In the genomic region with DNA sequence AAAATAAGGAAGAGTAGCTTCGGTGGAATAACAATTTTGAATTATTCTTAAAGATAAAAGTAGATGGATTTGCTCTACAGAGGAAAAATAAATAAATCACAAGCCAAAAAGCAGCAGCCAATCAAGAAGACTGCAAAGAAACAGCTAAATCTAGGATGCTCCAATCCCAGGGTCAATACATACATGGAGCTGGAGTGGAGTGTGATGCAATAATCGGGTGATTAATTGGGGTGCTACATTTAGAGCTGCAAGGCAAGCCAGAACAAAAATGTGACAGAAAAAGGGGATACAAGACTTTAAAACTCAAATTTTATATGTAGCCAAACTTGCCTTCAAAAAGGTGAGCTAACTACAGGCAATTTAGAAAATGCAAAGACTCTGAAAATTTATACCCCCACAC, we compare ENCODE assay signal across 30 cellular contexts.
DNase-seq lines count a peak whose midpoint lies in the region; ATAC-seq, FAIRE-seq and TF ChIP-seq lines count a peak whose summit lies in the region.
"Had no signal": no experiment of that assay in that cellular context is flagged by ENCODE, and none has a peak within 500 bp of the region (broad histone marks: within the 10 kb centered on the region; RNA-seq: fewer than 3 reads in every experiment).

No MANE protein-coding gene starts in this region.

- H3K4me1 ChIP-seq in H9 (ENCODE audit: insufficient read depth, low read length), result no peaks in the 10 kb centered on the region; the same call in 1 of the 2 replicates
- no peaks in the 10 kb centered on the region for H3K4me1 ChIP-seq in astrocyte (ENCODE audit: insufficient read depth, low read length)
- H3K4me1 ChIP-seq in iPS-20b (ENCODE audit: insufficient read depth, low read length), result 0 out of 2 replicates have a peak, but pooled peaks cover 4% of the 10 kb centered on the region
- no peaks in the 10 kb centered on the region for H3K4me1 ChIP-seq in mesenchymal stem cell (ENCODE audit: control insufficient read depth, insufficient read depth, low read depth, low read length)
- H3K4me1 ChIP-seq in tibial artery, result no peaks in the 10 kb centered on the region
- H3K4me1 ChIP-seq: BE2C, BLaER1 had no signal

- no peak overlapping the region for H3K4ac ChIP-seq in H9 (ENCODE audit: low read depth, low read length)
- no peak overlapping the region for H3K4ac ChIP-seq in mesenchymal stem cell (ENCODE audit: low read depth in 1 of 2, low read length in 2 of 2)

- H2BK12ac ChIP-seq in H9 (ENCODE audit: insufficient read length, low read depth, low read length), result no peak overlapping the region
- no peak overlapping the region for H2BK12ac ChIP-seq in mesenchymal stem cell (ENCODE audit: low read length in 2 of 2)

- H3K36me3 Mint-ChIP-seq in H9 (ENCODE audit: insufficient read depth in 1 of 3, low read depth in 3 of 3) (peaks cover 15 to 24% (median 16%) of the 10 kb centered on the region in 3 experiments), astrocyte (ENCODE audit: low read depth, unreplicated experiment) (peaks cover 4% of the 10 kb centered on the region), brain (peaks cover 50% of the 10 kb centered on the region)
- H3K36me3 Mint-ChIP-seq: CD4-positive, alpha-beta memory T cell; CD4-positive, CD25-positive, alpha-beta regulatory T cell; CD8-positive, alpha-beta memory T cell had no signal

- H3K79me2 ChIP-seq in H9 (ENCODE audit: insufficient read depth, low read length) (no peaks in the 10 kb centered on the region; the same call in 1 of the 2 replicates), astrocyte (ENCODE audit: insufficient read depth, low read length) (peaks cover 70% of the 10 kb centered on the region)

- H3K79me1 ChIP-seq in H9 (ENCODE audit: insufficient read depth, low read depth, low read length, poor library complexity, severe bottlenecking) (peaks cover 5% of the 10 kb centered on the region), mesenchymal stem cell (replicated peaks; ENCODE audit: low read length, poor library complexity, severe bottlenecking) (peaks cover 13% of the 10 kb centered on the region)

- DNase-seq in H9, result no peak
- no peak for DNase-seq in astrocyte (ENCODE audit: low read depth)
- no peak for DNase-seq in NCI-H1105 treated with DMSO at 0.1 percent for 48 hours (lab: John Stamatoyannopoulos, UW)
- no peak for DNase-seq in mesenchymal stem cell
- DNase-seq in tibial artery, result no peak
- DNase-seq: 8988T; ACHN; BE2C; C1 segment of cervical spinal cord; CD4-positive, alpha-beta memory T cell; CD4-positive, CD25-positive, alpha-beta regulatory T cell; CD8-positive, alpha-beta memory T cell; COR-L47; DMS 273 treated with DMSO at 0.1 percent for 48 hours; DMS153; DMS53; DMS79; DND-41; EL; GDM1 had no signal

- ATAC-seq in HG03469 (IDR thresholded peaks at IDR 0.05; ENCODE audit: unreplicated experiment), result no peak
- ATAC-seq: GM12878 had no signal

- no peak overlapping the region for H4K5ac ChIP-seq in H9 (ENCODE audit: insufficient read length, low read depth, low read length)

- H3K4me1 Mint-ChIP-seq in H9 (peaks cover 18% of the 10 kb centered on the region in 2 experiments), astrocyte (ENCODE audit: low read depth, unreplicated experiment) (peaks cover 6% of the 10 kb centered on the region), brain (peaks cover 33% of the 10 kb centered on the region)
- H3K4me1 Mint-ChIP-seq: CD4-positive, alpha-beta memory T cell; CD4-positive, CD25-positive, alpha-beta regulatory T cell; CD8-positive, alpha-beta memory T cell had no signal

- H2AFZ ChIP-seq in H9 (ENCODE audit: low read length) (no peak overlapping the region), astrocyte (ENCODE audit: low read depth, low read length) (no peak overlapping the region), mesenchymal stem cell (ENCODE audit: low read depth, low read length) (no peak overlapping the region)

- H3K27ac Mint-ChIP-seq in H9 (peak overlapping the region in 2 of 3 experiments; percentile 2 to 73; a peak in 2 of 7 replicates), astrocyte (ENCODE audit: unreplicated experiment) (no peak overlapping the region), brain (peak overlapping the region in 3 of 5 experiments; percentile 7 to 66 (median 30))
- H3K27ac Mint-ChIP-seq: CD14-positive monocyte; CD4-positive, alpha-beta memory T cell; CD4-positive, CD25-positive, alpha-beta regulatory T cell; CD8-positive, alpha-beta memory T cell had no signal

- H3K27me3 ChIP-seq in H9 (ENCODE audit: insufficient read depth, low read length) (no peaks in the 10 kb centered on the region), astrocyte (ENCODE audit: insufficient read depth, low read length) (no peaks in the 10 kb centered on the region), iPS-20b (ENCODE audit: insufficient read depth, low read length) (no peaks in the 10 kb centered on the region), mesenchymal stem cell (ENCODE audit: control insufficient read depth in 1 of 2, insufficient read depth in 1 of 2, low read length in 2 of 2) (no peaks in the 10 kb centered on the region), tibial artery (no peaks in the 10 kb centered on the region)
- H3K27me3 ChIP-seq: BE2C, BLaER1 had no signal

- peaks cover 3 to 8% of the 10 kb centered on the region in 2 experiments; a peak in 3 of 5 replicates for H3K9me3 Mint-ChIP-seq in H9
- H3K9me3 Mint-ChIP-seq in astrocyte (ENCODE audit: unreplicated experiment), result no peaks in the 10 kb centered on the region
- H3K9me3 Mint-ChIP-seq in brain, result peaks cover 8 to 21% (median 15%) of the 10 kb centered on the region in 5 experiments

- intact Hi-C loops in tibial artery (cut with DNase I; ENCODE audit: low total_unique reads), result no loop called here

- H3K14ac ChIP-seq in H9 (ENCODE audit: insufficient read depth, low read length), result no peak overlapping the region
- H3K14ac ChIP-seq in mesenchymal stem cell (ENCODE audit: low read length in 2 of 2), result no peak overlapping the region

- H4K8ac ChIP-seq in H9 (replicated peaks; ENCODE audit: insufficient read length, low read depth, low read length), result no peak overlapping the region
- no peak overlapping the region for H4K8ac ChIP-seq in mesenchymal stem cell (ENCODE audit: low read length)

- no peak overlapping the region for H2BK5ac ChIP-seq in H9 (ENCODE audit: insufficient read length, low read length)
- H2BK5ac ChIP-seq in mesenchymal stem cell (ENCODE audit: low read depth, low read length, poor library complexity, severe bottlenecking), result no peak overlapping the region

- no peak overlapping the region for H2BK120ac ChIP-seq in H9 (ENCODE audit: low read depth, low read length, poor library complexity, severe bottlenecking)
- H2BK120ac ChIP-seq in mesenchymal stem cell (ENCODE audit: low read depth, low read length), result no peak overlapping the region

- peak; percentile 32 for FAIRE-seq in astrocyte (lab: Jason Lieb, UNC)
- FAIRE-seq: A204.1, GM12878, GM12892, GM18507, GM19239 had no signal

- H3K23ac ChIP-seq in H9 (ENCODE audit: insufficient read length, low read depth, low read length) (no peak overlapping the region), mesenchymal stem cell (ENCODE audit: low read length in 2 of 2) (no peak overlapping the region)

- H2BK15ac ChIP-seq in H9 (ENCODE audit: low read depth, low read length) (no peak overlapping the region), mesenchymal stem cell (ENCODE audit: low read depth, poor library complexity, severe bottlenecking) (no peak overlapping the region)

- H3K27me3 Mint-ChIP-seq in H9 (ENCODE audit: low read depth) (no peaks in the 10 kb centered on the region), astrocyte (ENCODE audit: low read depth, unreplicated experiment) (no peaks in the 10 kb centered on the region), brain (no peaks in the 10 kb centered on the region)
- H3K27me3 Mint-ChIP-seq: CD4-positive, CD25-positive, alpha-beta regulatory T cell had no signal

- H3K4me3 ChIP-seq in astrocyte (ENCODE audit: insufficient read depth, low read depth, low read length) (no peak overlapping the region), iPS-20b (ENCODE audit: low read length) (no peak overlapping the region), mesenchymal stem cell (ENCODE audit: insufficient read depth in 1 of 2, low read depth in 1 of 2, low read length in 2 of 2) (no peak overlapping the region), tibial artery (no peak overlapping the region)
- H3K4me3 ChIP-seq: BLaER1, GM12878 had no signal

- H2AK5ac ChIP-seq in H9 (ENCODE audit: insufficient read length, low read length) (no peak overlapping the region), mesenchymal stem cell (ENCODE audit: low read length, severe bottlenecking) (no peak overlapping the region)

- H3K4me2 ChIP-seq in H9 (ENCODE audit: insufficient read depth, insufficient read length, low read length) (no peak overlapping the region), astrocyte (ENCODE audit: low read length) (no peak overlapping the region), mesenchymal stem cell (ENCODE audit: low read length, poor library complexity, severe bottlenecking) (no peak overlapping the region)
- H3K4me2 ChIP-seq: BLaER1 had no signal

- no peak overlapping the region for H2BK20ac ChIP-seq in H9 (ENCODE audit: low read depth, low read length, poor library complexity, severe bottlenecking)

- no peaks in the 10 kb centered on the region for H3K23me2 ChIP-seq in H9 (ENCODE audit: insufficient read length, low read depth, low read length, poor library complexity, severe bottlenecking)

- no peak overlapping the region for H3K56ac ChIP-seq in H9 (ENCODE audit: insufficient read length, low read depth, low read length)

- no peak overlapping the region for H3K4me3 Mint-ChIP-seq in H9
- no peak overlapping the region for H3K4me3 Mint-ChIP-seq in astrocyte (ENCODE audit: unreplicated experiment)
- H3K4me3 Mint-ChIP-seq in brain, result no peak overlapping the region
- H3K4me3 Mint-ChIP-seq: CD14-positive monocyte; CD4-positive, alpha-beta memory T cell; CD4-positive, CD25-positive, alpha-beta regulatory T cell; CD8-positive, alpha-beta memory T cell had no signal

- no peaks in the 10 kb centered on the region for H4K20me1 ChIP-seq in H9 (ENCODE audit: control insufficient read depth, insufficient read depth, insufficient read length)
- peaks cover 18% of the 10 kb centered on the region for H4K20me1 ChIP-seq in astrocyte (ENCODE audit: insufficient read depth, low read length)

- H3K27ac ChIP-seq in H9 (ENCODE audit: insufficient read length, low read depth, low read length) (no peak overlapping the region), astrocyte (ENCODE audit: low read depth, low read length) (no peak overlapping the region), iPS-20b (ENCODE audit: low read length) (peak overlapping the region; percentile 56), mesenchymal stem cell (ENCODE audit: low read length, poor library complexity, severe bottlenecking) (no peak overlapping the region), tibial artery (no peak overlapping the region)
- H3K27ac ChIP-seq: BLaER1 had no signal

- TF ChIP-seq CTCF in H9 (conservative IDR thresholded peaks at IDR 0.05) (no peak), astrocyte (IDR thresholded peaks at IDR 0.05; ENCODE audit: insufficient read depth, low read depth, low read length) (no peak), brain (conservative IDR thresholded peaks at IDR 0.05) (no peak), tibial artery (IDR thresholded peaks at IDR 0.05) (no peak)

- no peak overlapping the region for H3T11ph ChIP-seq in H9 (ENCODE audit: low read length)

- no CpG with 5 or more reads among the region's 2 CpGs for WGBS in H9 (ENCODE audit: extremely low coverage, insufficient read length, low lambda C conversion rate)
- no CpG with 5 or more reads among the region's 2 CpGs for WGBS in mesenchymal stem cell

- H4K91ac ChIP-seq in H9 (ENCODE audit: insufficient read length, low read depth, low read length) (no peak overlapping the region), mesenchymal stem cell (ENCODE audit: low read length) (no peak overlapping the region)

- H3K18ac ChIP-seq in H9 (ENCODE audit: insufficient read length, low read depth, low read length), result no peak overlapping the region
- H3K18ac ChIP-seq in mesenchymal stem cell (ENCODE audit: low read depth in 1 of 2, low read length in 2 of 2), result no peak overlapping the region

- H3K36me3 ChIP-seq in astrocyte (ENCODE audit: insufficient read depth, low read length) (no peaks in the 10 kb centered on the region), iPS-20b (ENCODE audit: insufficient read depth, low read depth, low read length) (peaks cover 4% of the 10 kb centered on the region; the same call in 1 of the 2 replicates), mesenchymal stem cell (ENCODE audit: control insufficient read depth in 1 of 2, insufficient read depth in 2 of 2, low read depth in 1 of 2, low read length in 2 of 2) (peaks cover 2 to 18% of the 10 kb centered on the region in 2 experiments), tibial artery (no peaks in the 10 kb centered on the region)
- H3K36me3 ChIP-seq: BE2C had no signal

- H3K9ac ChIP-seq in H9 (ENCODE audit: extremely low read depth, insufficient read length, low read length), result no peak overlapping the region
- no peak overlapping the region for H3K9ac ChIP-seq in astrocyte (ENCODE audit: low read length)
- H3K9ac ChIP-seq in iPS-20b (ENCODE audit: low read depth, low read length), result 0 out of 2 replicates have a peak overlapping the region, but pooled peaks have one; percentile 32
- no peak overlapping the region for H3K9ac ChIP-seq in mesenchymal stem cell (ENCODE audit: low read length)
- H3K9ac ChIP-seq: BLaER1 had no signal

- H3K9me3 ChIP-seq in H9 (ENCODE audit: control insufficient read depth, low read depth, low read length), result no peaks in the 10 kb centered on the region
- H3K9me3 ChIP-seq in astrocyte (ENCODE audit: insufficient read depth, low read depth, low read length), result no peaks in the 10 kb centered on the region
- no peaks in the 10 kb centered on the region; the same call in 1 of the 2 replicates for H3K9me3 ChIP-seq in iPS-20b (ENCODE audit: insufficient read depth, low read depth, low read length)
- H3K9me3 ChIP-seq in mesenchymal stem cell (ENCODE audit: control insufficient read depth, low read length), result peaks cover 3% of the 10 kb centered on the region
- peaks cover 0 to 6% (median 0%) of the 10 kb centered on the region in 3 donors for H3K9me3 ChIP-seq in tibial artery
- H3K9me3 ChIP-seq: BE2C had no signal
